Comparison of ENCODE assay signal across 1 cellular context in the genomic region with DNA sequence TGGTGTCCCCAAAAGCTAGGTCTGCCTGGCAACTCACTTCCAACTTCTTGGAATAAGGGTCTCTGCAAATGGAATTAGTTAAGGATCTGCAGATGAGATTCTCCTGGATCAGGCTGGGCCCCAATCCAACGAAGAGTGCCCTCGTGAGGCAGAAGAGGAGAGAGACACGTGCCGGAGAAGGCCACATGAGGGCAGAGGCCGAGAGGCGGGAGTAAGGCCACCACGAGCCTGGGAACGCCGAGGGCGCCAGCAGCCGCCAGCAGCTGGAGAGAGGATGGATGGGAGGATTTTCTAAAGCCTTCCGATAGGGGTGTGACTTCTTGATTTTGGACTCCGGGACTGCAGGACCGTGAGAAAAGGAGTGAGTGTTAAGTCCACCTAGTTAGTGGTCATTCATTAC.
TF ChIP-seq lines count a peak whose summit lies in the region.

No MANE protein-coding gene starts in this region.

TF ChIP-seq in HepG2, 621 proteins besides CTCF, POLR2A, EP300 and RAD21 (continued from another document and continues in another):
- TF ChIP-seq, protein P1, sequence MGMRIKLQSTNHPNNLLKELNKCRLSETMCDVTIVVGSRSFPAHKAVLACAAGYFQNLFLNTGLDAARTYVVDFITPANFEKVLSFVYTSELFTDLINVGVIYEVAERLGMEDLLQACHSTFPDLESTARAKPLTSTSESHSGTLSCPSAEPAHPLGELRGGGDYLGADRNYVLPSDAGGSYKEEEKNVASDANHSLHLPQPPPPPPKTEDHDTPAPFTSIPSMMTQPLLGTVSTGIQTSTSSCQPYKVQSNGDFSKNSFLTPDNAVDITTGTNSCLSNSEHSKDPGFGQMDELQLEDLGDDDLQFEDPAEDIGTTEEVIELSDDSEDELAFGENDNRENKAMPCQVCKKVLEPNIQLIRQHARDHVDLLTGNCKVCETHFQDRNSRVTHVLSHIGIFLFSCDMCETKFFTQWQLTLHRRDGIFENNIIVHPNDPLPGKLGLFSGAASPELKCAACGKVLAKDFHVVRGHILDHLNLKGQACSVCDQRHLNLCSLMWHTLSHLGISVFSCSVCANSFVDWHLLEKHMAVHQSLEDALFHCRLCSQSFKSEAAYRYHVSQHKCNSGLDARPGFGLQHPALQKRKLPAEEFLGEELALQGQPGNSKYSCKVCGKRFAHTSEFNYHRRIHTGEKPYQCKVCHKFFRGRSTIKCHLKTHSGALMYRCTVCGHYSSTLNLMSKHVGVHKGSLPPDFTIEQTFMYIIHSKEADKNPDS (CRISPR knock-in tag; IDR thresholded peaks at IDR 0.05) = no peak
- no peak for TF ChIP-seq SALL2 (CRISPR knock-in tag; IDR thresholded peaks at IDR 0.05)
- TF ChIP-seq, protein P2, sequence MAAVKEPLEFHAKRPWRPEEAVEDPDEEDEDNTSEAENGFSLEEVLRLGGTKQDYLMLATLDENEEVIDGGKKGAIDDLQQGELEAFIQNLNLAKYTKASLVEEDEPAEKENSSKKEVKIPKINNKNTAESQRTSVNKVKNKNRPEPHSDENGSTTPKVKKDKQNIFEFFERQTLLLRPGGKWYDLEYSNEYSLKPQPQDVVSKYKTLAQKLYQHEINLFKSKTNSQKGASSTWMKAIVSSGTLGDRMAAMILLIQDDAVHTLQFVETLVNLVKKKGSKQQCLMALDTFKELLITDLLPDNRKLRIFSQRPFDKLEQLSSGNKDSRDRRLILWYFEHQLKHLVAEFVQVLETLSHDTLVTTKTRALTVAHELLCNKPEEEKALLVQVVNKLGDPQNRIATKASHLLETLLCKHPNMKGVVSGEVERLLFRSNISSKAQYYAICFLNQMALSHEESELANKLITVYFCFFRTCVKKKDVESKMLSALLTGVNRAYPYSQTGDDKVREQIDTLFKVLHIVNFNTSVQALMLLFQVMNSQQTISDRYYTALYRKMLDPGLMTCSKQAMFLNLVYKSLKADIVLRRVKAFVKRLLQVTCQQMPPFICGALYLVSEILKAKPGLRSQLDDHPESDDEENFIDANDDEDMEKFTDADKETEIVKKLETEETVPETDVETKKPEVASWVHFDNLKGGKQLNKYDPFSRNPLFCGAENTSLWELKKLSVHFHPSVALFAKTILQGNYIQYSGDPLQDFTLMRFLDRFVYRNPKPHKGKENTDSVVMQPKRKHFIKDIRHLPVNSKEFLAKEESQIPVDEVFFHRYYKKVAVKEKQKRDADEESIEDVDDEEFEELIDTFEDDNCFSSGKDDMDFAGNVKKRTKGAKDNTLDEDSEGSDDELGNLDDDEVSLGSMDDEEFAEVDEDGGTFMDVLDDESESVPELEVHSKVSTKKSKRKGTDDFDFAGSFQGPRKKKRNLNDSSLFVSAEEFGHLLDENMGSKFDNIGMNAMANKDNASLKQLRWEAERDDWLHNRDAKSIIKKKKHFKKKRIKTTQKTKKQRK (IDR thresholded peaks at IDR 0.05; ENCODE audit: low read length) = no peak
- TF ChIP-seq TFAP4 (IDR thresholded peaks at IDR 0.05; ENCODE audit: borderline replicate concordance, low read depth) = no peak
- no peak for TF ChIP-seq ZNF577 (CRISPR knock-in tag; IDR thresholded peaks at IDR 0.05; ENCODE audit: borderline replicate concordance, low read depth)
- no peak for TF ChIP-seq SOX6 (IDR thresholded peaks at IDR 0.05)
- no peak for TF ChIP-seq SOX6 (CRISPR knock-in tag; IDR thresholded peaks at IDR 0.05)
- TF ChIP-seq ZNF260 (CRISPR knock-in tag; IDR thresholded peaks at IDR 0.05; ENCODE audit: borderline replicate concordance, low read depth) = no peak
- TF ChIP-seq, protein P3, sequence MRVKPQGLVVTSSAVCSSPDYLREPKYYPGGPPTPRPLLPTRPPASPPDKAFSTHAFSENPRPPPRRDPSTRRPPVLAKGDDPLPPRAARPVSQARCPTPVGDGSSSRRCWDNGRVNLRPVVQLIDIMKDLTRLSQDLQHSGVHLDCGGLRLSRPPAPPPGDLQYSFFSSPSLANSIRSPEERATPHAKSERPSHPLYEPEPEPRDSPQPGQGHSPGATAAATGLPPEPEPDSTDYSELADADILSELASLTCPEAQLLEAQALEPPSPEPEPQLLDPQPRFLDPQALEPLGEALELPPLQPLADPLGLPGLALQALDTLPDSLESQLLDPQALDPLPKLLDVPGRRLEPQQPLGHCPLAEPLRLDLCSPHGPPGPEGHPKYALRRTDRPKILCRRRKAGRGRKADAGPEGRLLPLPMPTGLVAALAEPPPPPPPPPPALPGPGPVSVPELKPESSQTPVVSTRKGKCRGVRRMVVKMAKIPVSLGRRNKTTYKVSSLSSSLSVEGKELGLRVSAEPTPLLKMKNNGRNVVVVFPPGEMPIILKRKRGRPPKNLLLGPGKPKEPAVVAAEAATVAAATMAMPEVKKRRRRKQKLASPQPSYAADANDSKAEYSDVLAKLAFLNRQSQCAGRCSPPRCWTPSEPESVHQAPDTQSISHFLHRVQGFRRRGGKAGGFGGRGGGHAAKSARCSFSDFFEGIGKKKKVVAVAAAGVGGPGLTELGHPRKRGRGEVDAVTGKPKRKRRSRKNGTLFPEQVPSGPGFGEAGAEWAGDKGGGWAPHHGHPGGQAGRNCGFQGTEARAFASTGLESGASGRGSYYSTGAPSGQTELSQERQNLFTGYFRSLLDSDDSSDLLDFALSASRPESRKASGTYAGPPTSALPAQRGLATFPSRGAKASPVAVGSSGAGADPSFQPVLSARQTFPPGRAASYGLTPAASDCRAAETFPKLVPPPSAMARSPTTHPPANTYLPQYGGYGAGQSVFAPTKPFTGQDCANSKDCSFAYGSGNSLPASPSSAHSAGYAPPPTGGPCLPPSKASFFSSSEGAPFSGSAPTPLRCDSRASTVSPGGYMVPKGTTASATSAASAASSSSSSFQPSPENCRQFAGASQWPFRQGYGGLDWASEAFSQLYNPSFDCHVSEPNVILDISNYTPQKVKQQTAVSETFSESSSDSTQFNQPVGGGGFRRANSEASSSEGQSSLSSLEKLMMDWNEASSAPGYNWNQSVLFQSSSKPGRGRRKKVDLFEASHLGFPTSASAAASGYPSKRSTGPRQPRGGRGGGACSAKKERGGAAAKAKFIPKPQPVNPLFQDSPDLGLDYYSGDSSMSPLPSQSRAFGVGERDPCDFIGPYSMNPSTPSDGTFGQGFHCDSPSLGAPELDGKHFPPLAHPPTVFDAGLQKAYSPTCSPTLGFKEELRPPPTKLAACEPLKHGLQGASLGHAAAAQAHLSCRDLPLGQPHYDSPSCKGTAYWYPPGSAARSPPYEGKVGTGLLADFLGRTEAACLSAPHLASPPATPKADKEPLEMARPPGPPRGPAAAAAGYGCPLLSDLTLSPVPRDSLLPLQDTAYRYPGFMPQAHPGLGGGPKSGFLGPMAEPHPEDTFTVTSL (CRISPR knock-in tag; IDR thresholded peaks at IDR 0.05; ENCODE audit: borderline replicate concordance) = no peak
- no peak for TF ChIP-seq ARNT (IDR thresholded peaks at IDR 0.05)
- TF ChIP-seq ZSCAN9 (CRISPR knock-in tag; IDR thresholded peaks at IDR 0.05; ENCODE audit: borderline replicate concordance) = 0 out of 2 replicates have a peak, but pooled peaks have one; percentile 39
- TF ChIP-seq RELA (CRISPR knock-in tag; IDR thresholded peaks at IDR 0.05) = no peak
- TF ChIP-seq ZNF563 (CRISPR knock-in tag; IDR thresholded peaks at IDR 0.05) = peak; percentile 35; the same call in 1 of the 2 replicates
- TF ChIP-seq, protein P4, sequence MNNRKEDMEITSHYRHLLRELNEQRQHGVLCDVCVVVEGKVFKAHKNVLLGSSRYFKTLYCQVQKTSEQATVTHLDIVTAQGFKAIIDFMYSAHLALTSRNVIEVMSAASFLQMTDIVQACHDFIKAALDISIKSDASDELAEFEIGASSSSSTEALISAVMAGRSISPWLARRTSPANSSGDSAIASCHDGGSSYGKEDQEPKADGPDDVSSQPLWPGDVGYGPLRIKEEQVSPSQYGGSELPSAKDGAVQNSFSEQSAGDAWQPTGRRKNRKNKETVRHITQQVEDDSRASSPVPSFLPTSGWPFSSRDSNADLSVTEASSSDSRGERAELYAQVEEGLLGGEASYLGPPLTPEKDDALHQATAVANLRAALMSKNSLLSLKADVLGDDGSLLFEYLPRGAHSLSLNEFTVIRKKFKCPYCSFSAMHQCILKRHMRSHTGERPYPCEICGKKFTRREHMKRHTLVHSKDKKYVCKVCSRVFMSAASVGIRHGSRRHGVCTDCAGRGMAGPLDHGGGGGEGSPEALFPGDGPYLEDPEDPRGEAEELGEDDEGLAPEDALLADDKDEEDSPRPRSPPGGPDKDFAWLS (CRISPR knock-in tag; IDR thresholded peaks at IDR 0.05; ENCODE audit: borderline replicate concordance) = no peak
- TF ChIP-seq ZNF772 (CRISPR knock-in tag; IDR thresholded peaks at IDR 0.05) = 0 out of 2 replicates have a peak, but pooled peaks have one; percentile 55
- TF ChIP-seq ZNF251 (CRISPR knock-in tag; IDR thresholded peaks at IDR 0.05) = peak; percentile 89
- TF ChIP-seq, protein P5, sequence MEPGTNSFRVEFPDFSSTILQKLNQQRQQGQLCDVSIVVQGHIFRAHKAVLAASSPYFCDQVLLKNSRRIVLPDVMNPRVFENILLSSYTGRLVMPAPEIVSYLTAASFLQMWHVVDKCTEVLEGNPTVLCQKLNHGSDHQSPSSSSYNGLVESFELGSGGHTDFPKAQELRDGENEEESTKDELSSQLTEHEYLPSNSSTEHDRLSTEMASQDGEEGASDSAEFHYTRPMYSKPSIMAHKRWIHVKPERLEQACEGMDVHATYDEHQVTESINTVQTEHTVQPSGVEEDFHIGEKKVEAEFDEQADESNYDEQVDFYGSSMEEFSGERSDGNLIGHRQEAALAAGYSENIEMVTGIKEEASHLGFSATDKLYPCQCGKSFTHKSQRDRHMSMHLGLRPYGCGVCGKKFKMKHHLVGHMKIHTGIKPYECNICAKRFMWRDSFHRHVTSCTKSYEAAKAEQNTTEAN (CRISPR knock-in tag; conservative IDR thresholded peaks at IDR 0.05) = peak; percentile 72; the same call in 1 of the 2 replicates
- no peak for TF ChIP-seq ZC3H4 (CRISPR knock-in tag; IDR thresholded peaks at IDR 0.05; ENCODE audit: borderline replicate concordance)
- TF ChIP-seq MTERF4 (CRISPR knock-in tag; IDR thresholded peaks at IDR 0.05) = peak; percentile 26; the same call in 1 of the 2 replicates
- peak; percentile 76; the same call in 1 of the 2 replicates for TF ChIP-seq BHLHE40 (IDR thresholded peaks at IDR 0.05; ENCODE audit: low read length)
- no peak for TF ChIP-seq AGO2 (optimal IDR thresholded peaks at IDR 0.05; ENCODE audit: low read depth, low read length)
- TF ChIP-seq MYC (CRISPR knock-in tag; IDR thresholded peaks at IDR 0.05; ENCODE audit: borderline replicate concordance) = peak; percentile 76; the same call in 1 of the 2 replicates
- no peak for TF ChIP-seq SAP130 (CRISPR knock-in tag; IDR thresholded peaks at IDR 0.05; ENCODE audit: low read depth)
- no peak for TF ChIP-seq PPARG (CRISPR knock-in tag; conservative IDR thresholded peaks at IDR 0.05)
- 0 out of 2 replicates have a peak, but pooled peaks have one; percentile 17 for TF ChIP-seq ZMYM4 (CRISPR knock-in tag; IDR thresholded peaks at IDR 0.05)
- TF ChIP-seq REL (CRISPR knock-in tag; conservative IDR thresholded peaks at IDR 0.05) = no peak
- no peak for TF ChIP-seq FOXM1 (CRISPR knock-in tag; IDR thresholded peaks at IDR 0.05)
- no peak for TF ChIP-seq FLYWCH1 (CRISPR knock-in tag; IDR thresholded peaks at IDR 0.05)
- no peak for TF ChIP-seq PAF1 (CRISPR knock-in tag; IDR thresholded peaks at IDR 0.05)
- TF ChIP-seq EEA1 (CRISPR knock-in tag; IDR thresholded peaks at IDR 0.05; ENCODE audit: borderline replicate concordance) = 0 out of 2 replicates have a peak, but pooled peaks have one; percentile 59
- TF ChIP-seq, protein P6, sequence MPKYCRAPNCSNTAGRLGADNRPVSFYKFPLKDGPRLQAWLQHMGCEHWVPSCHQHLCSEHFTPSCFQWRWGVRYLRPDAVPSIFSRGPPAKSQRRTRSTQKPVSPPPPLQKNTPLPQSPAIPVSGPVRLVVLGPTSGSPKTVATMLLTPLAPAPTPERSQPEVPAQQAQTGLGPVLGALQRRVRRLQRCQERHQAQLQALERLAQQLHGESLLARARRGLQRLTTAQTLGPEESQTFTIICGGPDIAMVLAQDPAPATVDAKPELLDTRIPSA (CRISPR knock-in tag; IDR thresholded peaks at IDR 0.05; ENCODE audit: borderline replicate concordance) = no peak
- TF ChIP-seq ZNF44 (CRISPR knock-in tag; IDR thresholded peaks at IDR 0.05) = no peak
- TF ChIP-seq TBL1XR1 (IDR thresholded peaks at IDR 0.05; ENCODE audit: borderline replicate concordance, low read length, partially characterized antibody) = no peak
- no peak for TF ChIP-seq ZSCAN29 (CRISPR knock-in tag; conservative IDR thresholded peaks at IDR 0.05)
- no peak for TF ChIP-seq ZNF224 (CRISPR knock-in tag; IDR thresholded peaks at IDR 0.05)
- no peak for TF ChIP-seq SRSF4 (IDR thresholded peaks at IDR 0.05; ENCODE audit: low read depth, low read length, poor library complexity, severe bottlenecking)
- peak; percentile 26; the same call in 1 of the 2 replicates for TF ChIP-seq KDM2A (CRISPR knock-in tag; IDR thresholded peaks at IDR 0.05; ENCODE audit: borderline replicate concordance, low read depth)
- no peak for TF ChIP-seq PITX1 (CRISPR knock-in tag; IDR thresholded peaks at IDR 0.05)
- no peak for TF ChIP-seq ZNF781 (CRISPR knock-in tag; IDR thresholded peaks at IDR 0.05; ENCODE audit: borderline replicate concordance, not compliant biosample characterization)
- TF ChIP-seq SP140L (CRISPR knock-in tag; IDR thresholded peaks at IDR 0.05; ENCODE audit: borderline replicate concordance) = no peak
- TF ChIP-seq, protein P7, sequence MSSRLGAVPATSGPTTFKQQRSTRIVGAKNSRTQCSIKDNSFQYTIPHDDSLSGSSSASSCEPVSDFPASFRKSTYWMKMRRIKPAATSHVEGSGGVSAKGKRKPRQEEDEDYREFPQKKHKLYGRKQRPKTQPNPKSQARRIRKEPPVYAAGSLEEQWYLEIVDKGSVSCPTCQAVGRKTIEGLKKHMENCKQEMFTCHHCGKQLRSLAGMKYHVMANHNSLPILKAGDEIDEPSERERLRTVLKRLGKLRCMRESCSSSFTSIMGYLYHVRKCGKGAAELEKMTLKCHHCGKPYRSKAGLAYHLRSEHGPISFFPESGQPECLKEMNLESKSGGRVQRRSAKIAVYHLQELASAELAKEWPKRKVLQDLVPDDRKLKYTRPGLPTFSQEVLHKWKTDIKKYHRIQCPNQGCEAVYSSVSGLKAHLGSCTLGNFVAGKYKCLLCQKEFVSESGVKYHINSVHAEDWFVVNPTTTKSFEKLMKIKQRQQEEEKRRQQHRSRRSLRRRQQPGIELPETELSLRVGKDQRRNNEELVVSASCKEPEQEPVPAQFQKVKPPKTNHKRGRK (CRISPR knock-in tag; IDR thresholded peaks at IDR 0.05) = no peak
